ENCODE assay signal across 18 cellular contexts in genomic region chr11:122837528-122838346, GRCh38. TPM values are rescaled to one million over a fixed set of nuclear protein-coding genes. Genes with fewer than 3 reads are reported as not detected.
A peak's percentile ranks its signal among the peaks of the same experiment; 100 is the strongest.
DNase-seq lines count a peak whose midpoint lies in the region; ATAC-seq and TF ChIP-seq lines count a peak whose summit lies in the region.
"Had no signal": no experiment of that assay in that cellular context is flagged by ENCODE, and none has a peak within 500 bp of the region (broad histone marks: within the 10 kb centered on the region; RNA-seq: fewer than 3 reads in every experiment).

No MANE protein-coding gene starts in this region.

- TF ChIP-seq CTCF in Loucy (conservative IDR thresholded peaks at IDR 0.05; ENCODE audit: low read length) (no peak), spleen (IDR thresholded peaks at IDR 0.05 in 8 of 11, conservative IDR thresholded peaks at IDR 0.05 in 3 of 11) (no peak)

- ATAC-seq in activated naive CD8-positive, alpha-beta T cell treated with anti-CD3 and anti-CD28 coated beads, Interleukin-2, amount 10 ng/mL, durations not matched to agents 7 days and 5 days (ENCODE audit: low read depth) = no peak
- no peak for ATAC-seq in naive thymus-derived CD8-positive, alpha-beta T cell
- ATAC-seq in GM18511 (IDR thresholded peaks at IDR 0.05; ENCODE audit: unreplicated experiment) = no peak
- ATAC-seq: PC-3 had no signal

- no peaks in the 10 kb centered on the region for H3K79me2 ChIP-seq in Loucy (ENCODE audit: insufficient read depth, low read length)

- no peak for DNase-seq in activated T-cell treated with anti-CD3 and anti-CD28 coated beads, Interleukin-2, amount 50 U/mL, for 24 hours
- no peak for DNase-seq in activated T-cell treated with anti-CD3 and anti-CD28 coated beads for 4 hours
- DNase-seq in activated naive CD8-positive, alpha-beta T cell treated with anti-CD3 and anti-CD28 coated beads, Interleukin-2, amount 10 ng/mL, durations not matched to agents 7 days and 5 days = no peak
- no peak for DNase-seq in naive thymus-derived CD8-positive, alpha-beta T cell
- DNase-seq in GDM1 (lab: John Stamatoyannopoulos, UW) = no peak
- DNase-seq in spleen = no peak
- DNase-seq: NCI-H1092, NCI-H2107, NCI-H345, NCI-H526 treated with DMSO at 0.1 percent for 48 hours, PC-3 had no signal

- no peaks in the 10 kb centered on the region for H3K9me2 ChIP-seq in Loucy (replicated peaks; ENCODE audit: low read depth, low read length)

- H4K20me1 ChIP-seq in Loucy (ENCODE audit: insufficient read depth, low read length, poor library complexity, severe bottlenecking) = no peaks in the 10 kb centered on the region
- H4K20me1 ChIP-seq: BLaER1 treated with 17β-estradiol and CSF1 and Interleukin-3, amounts not matched to agents 10 nM and 100 nM had no signal

- no peak overlapping the region for H3K9ac ChIP-seq in Loucy (ENCODE audit: low read depth, low read length, poor library complexity, severe bottlenecking)
- H3K9ac ChIP-seq: BLaER1 treated with 17β-estradiol and CSF1 and Interleukin-3, amounts not matched to agents 10 nM and 100 nM had no signal

- peaks cover 4% of the 10 kb centered on the region for H3K36me3 Mint-ChIP-seq in activated T-cell treated with anti-CD3 and anti-CD28 coated beads, Interleukin-2, amount 50 U/mL, for 24 hours (ENCODE audit: low read depth)
- H3K36me3 Mint-ChIP-seq in activated naive CD8-positive, alpha-beta T cell treated with anti-CD3 and anti-CD28 coated beads, Interleukin-2, amount 10 ng/mL, durations not matched to agents 7 days and 5 days = peaks cover 13% of the 10 kb centered on the region
- peaks cover 0 to 10% (median 6%) of the 10 kb centered on the region in 3 donors for H3K36me3 Mint-ChIP-seq in naive thymus-derived CD8-positive, alpha-beta T cell

- H3K36me3 ChIP-seq in Loucy (ENCODE audit: insufficient read depth, low read length) (no peaks in the 10 kb centered on the region), spleen (no peaks in the 10 kb centered on the region)
- H3K36me3 ChIP-seq: BLaER1 treated with 17β-estradiol and CSF1 and Interleukin-3, amounts not matched to agents 10 nM and 100 nM had no signal

- peak overlapping the region in 3 of 8 donors; percentile 59 to 69 (median 66) for H3K27ac ChIP-seq in spleen
- H3K27ac ChIP-seq: BLaER1 treated with 17β-estradiol and CSF1 and Interleukin-3, amounts not matched to agents 10 nM and 100 nM had no signal

- H3K4me3 ChIP-seq in Loucy (ENCODE audit: low read length, poor library complexity, severe bottlenecking) (no peak overlapping the region), spleen (no peak overlapping the region)
- H3K4me3 ChIP-seq: BLaER1 treated with 17β-estradiol and CSF1 and Interleukin-3, amounts not matched to agents 10 nM and 100 nM had no signal

- peak overlapping the region; percentile 84 for H3K27ac Mint-ChIP-seq in activated T-cell treated with anti-CD3 and anti-CD28 coated beads, Interleukin-2, amount 50 U/mL, for 24 hours
- H3K27ac Mint-ChIP-seq in activated naive CD8-positive, alpha-beta T cell treated with anti-CD3 and anti-CD28 coated beads, Interleukin-2, amount 10 ng/mL, durations not matched to agents 7 days and 5 days = peak overlapping the region; percentile 88
- peak overlapping the region; percentile 87 to 96 (median 94) for H3K27ac Mint-ChIP-seq in naive thymus-derived CD8-positive, alpha-beta T cell

- peaks cover 55% of the 10 kb centered on the region for H3K4me1 Mint-ChIP-seq in activated T-cell treated with anti-CD3 and anti-CD28 coated beads, Interleukin-2, amount 50 U/mL, for 24 hours (ENCODE audit: low read depth)
- H3K4me1 Mint-ChIP-seq in activated naive CD8-positive, alpha-beta T cell treated with anti-CD3 and anti-CD28 coated beads, Interleukin-2, amount 10 ng/mL, durations not matched to agents 7 days and 5 days = peaks cover 30% of the 10 kb centered on the region
- H3K4me1 Mint-ChIP-seq in naive thymus-derived CD8-positive, alpha-beta T cell = peaks cover 27 to 71% (median 54%) of the 10 kb centered on the region in 4 donors

- H3K9me3 Mint-ChIP-seq in activated T-cell treated with anti-CD3 and anti-CD28 coated beads, Interleukin-2, amount 50 U/mL, for 24 hours = no peaks in the 10 kb centered on the region
- H3K9me3 Mint-ChIP-seq in activated naive CD8-positive, alpha-beta T cell treated with anti-CD3 and anti-CD28 coated beads, Interleukin-2, amount 10 ng/mL, durations not matched to agents 7 days and 5 days = no peaks in the 10 kb centered on the region
- peaks cover 0 to 2% (median 0%) of the 10 kb centered on the region in 9 donors for H3K9me3 Mint-ChIP-seq in naive thymus-derived CD8-positive, alpha-beta T cell

- peak overlapping the region; percentile 71 for H3K4me3 Mint-ChIP-seq in activated T-cell treated with anti-CD3 and anti-CD28 coated beads, Interleukin-2, amount 50 U/mL, for 24 hours
- H3K4me3 Mint-ChIP-seq in activated naive CD8-positive, alpha-beta T cell treated with anti-CD3 and anti-CD28 coated beads, Interleukin-2, amount 10 ng/mL, durations not matched to agents 7 days and 5 days = peak overlapping the region; percentile 83
- peak overlapping the region; percentile 73 to 97 (median 90) for H3K4me3 Mint-ChIP-seq in naive thymus-derived CD8-positive, alpha-beta T cell

- H3K4me1 ChIP-seq in Loucy (ENCODE audit: insufficient read depth, low read length, poor library complexity, severe bottlenecking) = peaks cover 46% of the 10 kb centered on the region
- H3K4me1 ChIP-seq in spleen = peaks cover 0 to 17% (median 6%) of the 10 kb centered on the region in 6 donors

- no peak for TF ChIP-seq POLR2A in spleen (IDR thresholded peaks at IDR 0.05)

- 87 to 93% (median 91%) methylated on average over 4 of the region's 4 CpGs for WGBS in spleen, 5 donors

- no peaks in the 10 kb centered on the region for H3K27me3 ChIP-seq in Loucy (ENCODE audit: insufficient read depth, low read length, poor library complexity, severe bottlenecking)
- H3K27me3 ChIP-seq in spleen (replicated peaks in 1 of 7) = peaks cover 0 to 11% (median 0%) of the 10 kb centered on the region in 7 donors
- H3K27me3 ChIP-seq: BLaER1 treated with 17β-estradiol and CSF1 and Interleukin-3, amounts not matched to agents 10 nM and 100 nM had no signal

- H2AFZ ChIP-seq in Loucy (ENCODE audit: low read length) = peak overlapping the region; percentile 69

- POLR2A ChIA-PET in activated naive CD8-positive, alpha-beta T cell treated with anti-CD3 and anti-CD28 coated beads, Interleukin-2, amount 10 ng/mL, durations not matched to agents 7 days and 5 days (lab: Charles Lee) = interaction anchor here (1.0 to 3.3 kb wide), 9 partner anchors 9 to 223 kb away, joined by 3 to 52 read pairs (median 7); partner anchors contain the start of genes HSPA8 and UBASH3B
- POLR2A ChIA-PET in naive thymus-derived CD8-positive, alpha-beta T cell (lab: Charles Lee) = interaction anchor here (0.8 to 7.4 kb wide), 12 partner anchors 14 to 225 kb away, joined by 3 to 226 read pairs (median 4); partner anchors contain the start of genes HSPA8 and UBASH3B

- 0 out of 2 replicates have a peak, but pooled peaks cover 2% of the 10 kb centered on the region for H3F3A ChIP-seq in Loucy (ENCODE audit: low read depth)

- intact Hi-C loops in spleen (cut with DNase I; ENCODE audit: low total_unique reads) = no loop called here

- H3K27me3 Mint-ChIP-seq in activated T-cell treated with anti-CD3 and anti-CD28 coated beads, Interleukin-2, amount 50 U/mL, for 24 hours = no peaks in the 10 kb centered on the region
- peaks cover 3% of the 10 kb centered on the region for H3K27me3 Mint-ChIP-seq in activated naive CD8-positive, alpha-beta T cell treated with anti-CD3 and anti-CD28 coated beads, Interleukin-2, amount 10 ng/mL, durations not matched to agents 7 days and 5 days
- no peaks in the 10 kb centered on the region for H3K27me3 Mint-ChIP-seq in naive thymus-derived CD8-positive, alpha-beta T cell

- peak overlapping the region; percentile 21 for H3K4me2 ChIP-seq in Loucy (ENCODE audit: low read depth, low read length, poor library complexity, severe bottlenecking)
- H3K4me2 ChIP-seq: BLaER1 treated with 17β-estradiol and CSF1 and Interleukin-3, amounts not matched to agents 10 nM and 100 nM had no signal

- no peaks in the 10 kb centered on the region for H3K9me3 ChIP-seq in Loucy (ENCODE audit: insufficient read depth, low read depth, low read length)
- no peaks in the 10 kb centered on the region for H3K9me3 ChIP-seq in spleen
- H3K9me3 ChIP-seq: BLaER1 treated with 17β-estradiol and CSF1 and Interleukin-3, amounts not matched to agents 10 nM and 100 nM had no signal

RNA-seq across cellular contexts. Expression of gene CRTAM, which starts 0.6 kb away (rescaled TPM):
- total RNA-seq in activated naive CD8-positive, alpha-beta T cell treated with anti-CD3 and anti-CD28 coated beads, Interleukin-2, amount 10 ng/mL, durations not matched to agents 7 days and 5 days = 10 to 100 TPM; 18.9 to 20.8 TPM
- 10 to 100 TPM; 48.1 to 52.3 TPM for total RNA-seq in naive thymus-derived CD8-positive, alpha-beta T cell
- 10 to 100 TPM; 66.6 to 98.7 (median 88.3) TPM for polyA plus RNA-seq in naive thymus-derived CD8-positive, alpha-beta T cell
- 1 to 10 TPM; 2.0 to 6.1 (median 4.4) TPM for total RNA-seq in spleen
- 1 to 10 TPM in 2 of 3 donors, under 1 TPM in 1; 0.93 to 1.8 (median 1.1) TPM for polyA plus RNA-seq in spleen
- total RNA-seq: A172, G401, HT-29, M059J, PC-3 had no signal

RNA-seq across cellular contexts. Expression of gene JHY, which starts 44.8 kb away (rescaled TPM):
- 1 to 10 TPM; 5.5 to 6.2 TPM for total RNA-seq in activated naive CD8-positive, alpha-beta T cell treated with anti-CD3 and anti-CD28 coated beads, Interleukin-2, amount 10 ng/mL, durations not matched to agents 7 days and 5 days
- total RNA-seq in naive thymus-derived CD8-positive, alpha-beta T cell = 1 to 10 TPM; 6.3 to 6.7 TPM
- 1 to 10 TPM; 2.4 to 3.4 (median 3.1) TPM for polyA plus RNA-seq in naive thymus-derived CD8-positive, alpha-beta T cell
- total RNA-seq in spleen = 1 to 10 TPM; 3.8 to 5.6 (median 5.4) TPM
- polyA plus RNA-seq in spleen = 1 to 10 TPM; 1.0 to 1.9 (median 1.7) TPM
